In genomic region chr22:42719133-42719532, GRCh38 we compare ENCODE assay signal across 1 cellular context.
TF ChIP-seq lines count a peak whose summit lies in the region.

No MANE protein-coding gene starts in this region.

TF ChIP-seq in GM23338, 12 proteins besides CTCF, POLR2A, EP300 and RAD21 (continued from another document):
- no peak for TF ChIP-seq ZNF462 (CRISPR knock-in tag; IDR thresholded peaks at IDR 0.05)
